In genomic region chr17:74987418-74987908, GRCh38 we compare ENCODE assay signal across 1 cellular context.
A peak's percentile ranks its signal among the peaks of the same experiment; 100 is the strongest.
TF ChIP-seq lines count a peak whose summit lies in the region.

Gene CDR2L, plus strand, starts transcription at chr17:74987632. Its CDS starts 412 bp downstream, at chr17:74988044.

TF ChIP-seq in HepG2, 621 proteins besides CTCF, POLR2A, EP300 and RAD21 (continued from another document and continues in another):
- TF ChIP-seq ARID5B (CRISPR knock-in tag; IDR thresholded peaks at IDR 0.05): no peak
- no peak for TF ChIP-seq HNF1A (IDR thresholded peaks at IDR 0.05; ENCODE audit: low read depth)
- peak; percentile 39; the same call in 1 of the 2 replicates for TF ChIP-seq HNF1A (CRISPR knock-in tag; IDR thresholded peaks at IDR 0.05; ENCODE audit: borderline replicate concordance)
- 0 out of 2 replicates have a peak, but pooled peaks have one; percentile 62 for TF ChIP-seq ZNF678 (CRISPR knock-in tag; IDR thresholded peaks at IDR 0.05)
- TF ChIP-seq PAXIP1 (CRISPR knock-in tag; conservative IDR thresholded peaks at IDR 0.05): no peak
- no peak for TF ChIP-seq ZNF234 (CRISPR knock-in tag; conservative IDR thresholded peaks at IDR 0.05)
- peak; percentile 81 for TF ChIP-seq ZSCAN21 (CRISPR knock-in tag; IDR thresholded peaks at IDR 0.05; ENCODE audit: borderline replicate concordance)
- 0 out of 2 replicates have a peak, but pooled peaks have one; percentile 30 for TF ChIP-seq RBFOX2 (IDR thresholded peaks at IDR 0.05; ENCODE audit: low read depth, low read length)
- TF ChIP-seq THYN1 (CRISPR knock-in tag; IDR thresholded peaks at IDR 0.05; ENCODE audit: borderline replicate concordance, low read depth): no peak
- TF ChIP-seq KLF13 (CRISPR knock-in tag; IDR thresholded peaks at IDR 0.05): no peak
- no peak for TF ChIP-seq ZBTB26 (CRISPR knock-in tag; IDR thresholded peaks at IDR 0.05; ENCODE audit: borderline replicate concordance)
- TF ChIP-seq ZNF644 (CRISPR knock-in tag; IDR thresholded peaks at IDR 0.05; ENCODE audit: low read depth): no peak
- TF ChIP-seq KDM3A (CRISPR knock-in tag; IDR thresholded peaks at IDR 0.05; ENCODE audit: low read depth): no peak
- no peak for TF ChIP-seq ZBTB3 (CRISPR knock-in tag; IDR thresholded peaks at IDR 0.05; ENCODE audit: borderline replicate concordance, low read depth)
- TF ChIP-seq FLYWCH1 (CRISPR knock-in tag; IDR thresholded peaks at IDR 0.05): no peak
- no peak for TF ChIP-seq TBX3 (IDR thresholded peaks at IDR 0.05; ENCODE audit: borderline replicate concordance)
- TF ChIP-seq ZNF761 (CRISPR knock-in tag; conservative IDR thresholded peaks at IDR 0.05): 0 out of 2 replicates have a peak, but pooled peaks have one; percentile 14
- no peak for TF ChIP-seq ZNF639 (CRISPR knock-in tag; conservative IDR thresholded peaks at IDR 0.05)
- TF ChIP-seq ZNF766 (CRISPR knock-in tag; IDR thresholded peaks at IDR 0.05; ENCODE audit: borderline replicate concordance): no peak
- TF ChIP-seq JDP2 (CRISPR knock-in tag; IDR thresholded peaks at IDR 0.05; ENCODE audit: borderline replicate concordance): no peak
- TF ChIP-seq REST (IDR thresholded peaks at IDR 0.05; ENCODE audit: borderline replicate concordance in 1 of 2, low read depth in 1 of 2, low read length in 2 of 2): no peak
- no peak for TF ChIP-seq SMARCC2 (IDR thresholded peaks at IDR 0.05)
- TF ChIP-seq MYNN (CRISPR knock-in tag; IDR thresholded peaks at IDR 0.05; ENCODE audit: low read depth): no peak
- no peak for TF ChIP-seq MIER3 (CRISPR knock-in tag; IDR thresholded peaks at IDR 0.05; ENCODE audit: borderline replicate concordance)
- no peak for TF ChIP-seq GMEB2 (CRISPR knock-in tag; IDR thresholded peaks at IDR 0.05; ENCODE audit: low read depth)
- TF ChIP-seq ZNF572 (CRISPR knock-in tag; IDR thresholded peaks at IDR 0.05): 0 out of 2 replicates have a peak, but pooled peaks have one; percentile 12
- peak; percentile 55; the same call in 1 of the 2 replicates for TF ChIP-seq RNF2 (conservative IDR thresholded peaks at IDR 0.05; ENCODE audit: low read depth)
- no peak for TF ChIP-seq NFE2L1 (CRISPR knock-in tag; IDR thresholded peaks at IDR 0.05; ENCODE audit: borderline replicate concordance)
- TF ChIP-seq NFYB (CRISPR knock-in tag; IDR thresholded peaks at IDR 0.05): peak; percentile 74
- no peak for TF ChIP-seq YY1 (IDR thresholded peaks at IDR 0.05; ENCODE audit: insufficient read depth, insufficient replicate concordance, low read depth, low read length)
- TF ChIP-seq REPIN1 (CRISPR knock-in tag; IDR thresholded peaks at IDR 0.05; ENCODE audit: borderline replicate concordance, low read depth): no peak
- TF ChIP-seq HOXA7 (CRISPR knock-in tag; IDR thresholded peaks at IDR 0.05): no peak
- peak; percentile 5; the same call in 1 of the 2 replicates for TF ChIP-seq CHCHD3 (CRISPR knock-in tag; IDR thresholded peaks at IDR 0.05)
- no peak for TF ChIP-seq NR2C2 (CRISPR knock-in tag; IDR thresholded peaks at IDR 0.05; ENCODE audit: borderline replicate concordance)
- peak; percentile 82 for TF ChIP-seq HNRNPLL (IDR thresholded peaks at IDR 0.05; ENCODE audit: low read depth, low read length, poor library complexity, severe bottlenecking)
- no peak for TF ChIP-seq HNRNPL (IDR thresholded peaks at IDR 0.05; ENCODE audit: low read depth, low read length)
- TF ChIP-seq ATM (IDR thresholded peaks at IDR 0.05; ENCODE audit: borderline replicate concordance): no peak
- TF ChIP-seq ZNF720 (CRISPR knock-in tag; IDR thresholded peaks at IDR 0.05): no peak
- peak; percentile 34; the same call in 1 of the 2 replicates for TF ChIP-seq ZNF556 (CRISPR knock-in tag; IDR thresholded peaks at IDR 0.05; ENCODE audit: borderline replicate concordance)
- no peak for TF ChIP-seq REL (CRISPR knock-in tag; conservative IDR thresholded peaks at IDR 0.05)
- peak; percentile 82 for TF ChIP-seq ZNF777 (CRISPR knock-in tag; IDR thresholded peaks at IDR 0.05)
- TF ChIP-seq CHD2 (IDR thresholded peaks at IDR 0.05; ENCODE audit: low read depth, low read length): no peak
- no peak; the same call in 1 of the 2 replicates for TF ChIP-seq ZNF691 (CRISPR knock-in tag; IDR thresholded peaks at IDR 0.05; ENCODE audit: borderline replicate concordance, low read depth)
